ENCODE assay signal across 8 cellular contexts in the genomic region with DNA sequence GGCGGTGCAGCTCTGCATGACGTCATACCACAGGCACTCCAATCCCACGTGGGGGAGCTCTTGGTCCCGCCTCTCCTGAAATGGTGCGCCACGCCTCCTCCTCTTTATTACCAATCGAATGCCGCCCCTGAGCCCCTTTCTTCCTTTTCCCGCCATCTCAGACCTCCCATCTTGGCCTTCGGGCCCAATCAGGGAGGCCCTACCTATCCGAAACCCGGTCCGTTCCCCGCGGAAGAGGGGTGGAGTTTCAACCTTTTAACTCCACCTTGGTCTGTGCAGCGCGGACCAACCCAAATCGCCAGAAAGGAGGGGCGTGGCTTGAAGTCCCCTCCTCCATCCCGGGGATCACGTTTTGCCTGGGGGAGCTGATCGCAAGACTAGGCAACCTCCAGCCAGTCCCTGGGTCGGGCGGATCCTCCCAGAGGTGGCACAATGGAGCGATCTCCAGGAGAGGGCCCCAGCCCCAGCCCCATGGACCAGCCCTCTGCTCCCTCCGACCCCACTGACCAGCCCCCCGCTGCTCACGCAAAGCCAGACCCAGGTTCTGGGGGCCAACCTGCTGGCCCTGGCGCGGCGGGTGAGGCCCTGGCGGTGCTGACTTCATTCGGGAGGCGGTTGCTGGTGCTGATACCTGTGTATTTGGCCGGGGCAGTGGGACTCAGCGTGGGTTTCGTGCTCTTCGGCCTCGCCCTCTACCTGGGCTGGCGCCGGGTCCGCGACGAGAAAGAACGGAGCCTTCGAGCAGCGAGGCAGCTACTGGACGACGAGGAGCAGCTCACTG. TPM values are rescaled to one million over a fixed set of nuclear protein-coding genes. Genes with fewer than 3 reads are reported as not detected.
A peak's percentile ranks its signal among the peaks of the same experiment; 100 is the strongest.
DNase-seq lines count a peak whose midpoint lies in the region; ATAC-seq, FAIRE-seq and TF ChIP-seq lines count a peak whose summit lies in the region.

A gene with protein sequence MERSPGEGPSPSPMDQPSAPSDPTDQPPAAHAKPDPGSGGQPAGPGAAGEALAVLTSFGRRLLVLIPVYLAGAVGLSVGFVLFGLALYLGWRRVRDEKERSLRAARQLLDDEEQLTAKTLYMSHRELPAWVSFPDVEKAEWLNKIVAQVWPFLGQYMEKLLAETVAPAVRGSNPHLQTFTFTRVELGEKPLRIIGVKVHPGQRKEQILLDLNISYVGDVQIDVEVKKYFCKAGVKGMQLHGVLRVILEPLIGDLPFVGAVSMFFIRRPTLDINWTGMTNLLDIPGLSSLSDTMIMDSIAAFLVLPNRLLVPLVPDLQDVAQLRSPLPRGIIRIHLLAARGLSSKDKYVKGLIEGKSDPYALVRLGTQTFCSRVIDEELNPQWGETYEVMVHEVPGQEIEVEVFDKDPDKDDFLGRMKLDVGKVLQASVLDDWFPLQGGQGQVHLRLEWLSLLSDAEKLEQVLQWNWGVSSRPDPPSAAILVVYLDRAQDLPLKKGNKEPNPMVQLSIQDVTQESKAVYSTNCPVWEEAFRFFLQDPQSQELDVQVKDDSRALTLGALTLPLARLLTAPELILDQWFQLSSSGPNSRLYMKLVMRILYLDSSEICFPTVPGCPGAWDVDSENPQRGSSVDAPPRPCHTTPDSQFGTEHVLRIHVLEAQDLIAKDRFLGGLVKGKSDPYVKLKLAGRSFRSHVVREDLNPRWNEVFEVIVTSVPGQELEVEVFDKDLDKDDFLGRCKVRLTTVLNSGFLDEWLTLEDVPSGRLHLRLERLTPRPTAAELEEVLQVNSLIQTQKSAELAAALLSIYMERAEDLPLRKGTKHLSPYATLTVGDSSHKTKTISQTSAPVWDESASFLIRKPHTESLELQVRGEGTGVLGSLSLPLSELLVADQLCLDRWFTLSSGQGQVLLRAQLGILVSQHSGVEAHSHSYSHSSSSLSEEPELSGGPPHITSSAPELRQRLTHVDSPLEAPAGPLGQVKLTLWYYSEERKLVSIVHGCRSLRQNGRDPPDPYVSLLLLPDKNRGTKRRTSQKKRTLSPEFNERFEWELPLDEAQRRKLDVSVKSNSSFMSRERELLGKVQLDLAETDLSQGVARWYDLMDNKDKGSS (plus strand): TSS at position 380 of the 781 bp plus-strand sequence. CDS start 53 bp downstream, at position 433.

- H3K9me3 ChIP-seq in trophoblast cell (ENCODE audit: insufficient read depth, low read depth, low read length) (no peaks in the 10 kb centered on the region), transverse colon (no peaks in the 10 kb centered on the region)

- H3K14ac ChIP-seq in trophoblast cell (ENCODE audit: low read length), result peak within 1 kb of the TSS; percentile 97

- H3K27ac Mint-ChIP-seq in T-cell, result peak within 1 kb of the TSS; percentile 97

- no peak for TF ChIP-seq EP300 in transverse colon (IDR thresholded peaks at IDR 0.05; ENCODE audit: low read depth)

- no peak within 1 kb of the TSS for H3K23ac ChIP-seq in trophoblast cell (ENCODE audit: low read length)

- peak within 1 kb of the TSS; percentile 68 for H3K4ac ChIP-seq in trophoblast cell (ENCODE audit: low read depth, low read length)

- H2AFZ ChIP-seq in trophoblast cell (ENCODE audit: insufficient read depth, low read length, poor library complexity), result peak within 1 kb of the TSS; percentile 85

- no peaks in the 10 kb centered on the region for H3K9me3 Mint-ChIP-seq in T-cell

- H4K91ac ChIP-seq in trophoblast cell (ENCODE audit: low read depth, low read length), result peak within 1 kb of the TSS; percentile 85

- intact Hi-C loops in cardiac septum (cut with DNase I), result loop anchor here (2.0 to 10.0 kb wide), 3 partner anchors 25 to 337 kb away; a partner anchor contains a TSS
- intact Hi-C loops in transverse colon (cut with DNase I; ENCODE audit: low total_unique reads), result loop anchor here (2.0 kb wide), 1 partner anchor 31 kb away; a partner anchor contains a TSS

- peak; percentile 96 for DNase-seq in GM12891 (ENCODE audit: insufficient read length, low spot score)
- DNase-seq in NCI-H1436 treated with DMSO at 0.1 percent for 48 hours (lab: John Stamatoyannopoulos, UW), result peak; percentile 98
- DNase-seq in T-cell, result peak; percentile 88 to 99 (median 98)
- peak; percentile 99 for DNase-seq in cardiac septum (ENCODE audit: low spot score)
- peak; percentile 100 for DNase-seq in trophoblast cell
- DNase-seq in transverse colon, result peak; percentile 99

- TF ChIP-seq CTCF in transverse colon (IDR thresholded peaks at IDR 0.05), result peak in 1 of 5 experiments; percentile 10

- POLR2A ChIA-PET in T-cell (lab: Charles Lee), result interaction anchor here (0.5 to 1.8 kb wide), 11 partner anchors 10 to 321 kb away, joined by 3 to 33 read pairs (median 4); a partner anchor contains a TSS

- H2BK5ac ChIP-seq in trophoblast cell (ENCODE audit: low read depth, low read length, poor library complexity), result peak within 1 kb of the TSS; percentile 62

- H4K8ac ChIP-seq in trophoblast cell (ENCODE audit: low read depth, low read length), result peak within 1 kb of the TSS; percentile 86

- H3K4me1 ChIP-seq in trophoblast cell (ENCODE audit: control insufficient read depth in 1 of 2, insufficient read depth in 2 of 2, low read length in 2 of 2), result peaks cover 11 to 12% of the 10 kb centered on the region in 2 experiments
- peaks cover 16 to 41% (median 32%) of the 10 kb centered on the region in 4 donors for H3K4me1 ChIP-seq in transverse colon

- CTCF ChIA-PET in T-cell (lab: Charles Lee), result interaction anchor here (0.6 to 5.8 kb wide), 22 partner anchors 10 to 446 kb away, joined by 3 to 65 read pairs (median 4); a partner anchor contains a TSS

- WGBS in adipose tissue, 3 donors, result 0 to 1% (median 0%) methylated on average over 48 to 49 of the region's 49 CpGs
- WGBS in trophoblast cell (ENCODE audit: extremely low coverage, insufficient coverage, insufficient read length), result no CpG with 5 or more reads among the region's 49 CpGs
- WGBS in transverse colon (ENCODE audit: low coverage in 1 of 2), 2 donors, result 0 to 1% methylated on average over 3 to 22 of the region's 49 CpGs

- H3K4me2 ChIP-seq in trophoblast cell (ENCODE audit: low read length), result peak within 1 kb of the TSS; percentile 94

- peak within 1 kb of the TSS; percentile 94 for H3K18ac ChIP-seq in trophoblast cell (ENCODE audit: low read length)

- TF ChIP-seq POLR2A in GM12891 (IDR thresholded peaks at IDR 0.05; ENCODE audit: low read depth, low read length) (peak; percentile 48), transverse colon (IDR thresholded peaks at IDR 0.05) (peak; percentile 97)

- H3K27me3 ChIP-seq in trophoblast cell (ENCODE audit: insufficient read depth, low read length) (no peaks in the 10 kb centered on the region), transverse colon (no peaks in the 10 kb centered on the region)

- ATAC-seq in HG02840 (IDR thresholded peaks at IDR 0.05; ENCODE audit: low FRiP score, unreplicated experiment), result peak; percentile 88
- ATAC-seq in T-cell (replicated peaks in 1 of 4), result peak; percentile 86 to 91 (median 89)

- H3K79me2 ChIP-seq in trophoblast cell (ENCODE audit: control insufficient read depth, insufficient read depth, low read length, poor library complexity), result peaks cover 7% of the 10 kb centered on the region

- peak within 1 kb of the TSS; percentile 83 for H3K9ac ChIP-seq in trophoblast cell (ENCODE audit: low read length)

- peak within 1 kb of the TSS; percentile 65 for H2BK120ac ChIP-seq in trophoblast cell (ENCODE audit: insufficient read depth, low read length, poor library complexity)

- H3K4me3 Mint-ChIP-seq in T-cell, result peak within 1 kb of the TSS; percentile 97 to 99 (median 98)

- H3K27ac ChIP-seq in adipose tissue (ENCODE audit: low read depth, low read length) (no peak within 1 kb of the TSS), trophoblast cell (ENCODE audit: low read depth, low read length) (peak within 1 kb of the TSS; percentile 63), transverse colon (peak within 1 kb of the TSS; percentile 92 to 98 (median 94))

- H3K27me3 Mint-ChIP-seq in T-cell, result no peaks in the 10 kb centered on the region

- H3K4me1 Mint-ChIP-seq in T-cell, result peaks cover 67 to 74% (median 72%) of the 10 kb centered on the region in 3 donors

- peak; percentile 90 for FAIRE-seq in GM12891 (lab: Jason Lieb, UNC)

- peak within 1 kb of the TSS; percentile 30 for H2BK12ac ChIP-seq in trophoblast cell (ENCODE audit: low read length)

- H4K12ac ChIP-seq in trophoblast cell (ENCODE audit: low read depth, low read length), result peak within 1 kb of the TSS; percentile 58

- in situ Hi-C loops in transverse colon (cut with MboI; ENCODE audit: low pct_ligation_motif_present in 1 of 4, low pct_unique_long_range_greater_than_20kb in 1 of 4, low sequenced_read_pairs in 3 of 4), result loop anchor here in 1 of 4 donors (10.0 kb wide), 1 partner anchor 57 kb away; a partner anchor contains a TSS

- peaks cover 9% of the 10 kb centered on the region for H3K79me1 ChIP-seq in trophoblast cell (ENCODE audit: low read length)

- H3K4me3 ChIP-seq in trophoblast cell (ENCODE audit: low read depth, low read length) (peak within 1 kb of the TSS; percentile 87), transverse colon (peak within 1 kb of the TSS; percentile 45 to 85 (median 76))

- H3K36me3 Mint-ChIP-seq in T-cell, result peaks cover 33% of the 10 kb centered on the region

- H2AK5ac ChIP-seq in trophoblast cell (ENCODE audit: low read length), result peak within 1 kb of the TSS; percentile 70

- H3K36me3 ChIP-seq in trophoblast cell (ENCODE audit: control insufficient read depth in 1 of 2, insufficient read depth in 2 of 2, low read length in 2 of 2), result peaks cover 16 to 26% of the 10 kb centered on the region in 2 experiments
- peaks cover 0 to 16% (median 5%) of the 10 kb centered on the region in 4 donors for H3K36me3 ChIP-seq in transverse colon

TF ChIP-seq in GM12891, 5 proteins besides CTCF, POLR2A, EP300 and RAD21:
- TF ChIP-seq PAX5 (IDR thresholded peaks at IDR 0.05; ENCODE audit: insufficient read depth, low read length, severe bottlenecking) (no peak), TAF1 (IDR thresholded peaks at IDR 0.05; ENCODE audit: low read depth, low read length) (no peak), POLR2AphosphoS5 (IDR thresholded peaks at IDR 0.05; ENCODE audit: low read depth, low read length) (0 out of 2 replicates have a peak, but pooled peaks have one; percentile 1)

RNA-seq across cellular contexts. Expression of the gene that starts here (rescaled TPM):
- polyA plus RNA-seq in GM12891 (2012; ENCODE audit: low read depth, missing spikeins), result 39.7 TPM
- total RNA-seq in T-cell (100 to 1,000 TPM; 181 to 298 (median 276) TPM), cardiac septum (36.2 TPM), transverse colon (100 to 1,000 TPM in 2 of 4 donors, 10 to 100 TPM in 2; 94.2 to 133 (median 97.9) TPM)
- 100 to 1,000 TPM in 1 of 3 donors, 10 to 100 TPM in 2; 61.4 to 304 (median 94.5) TPM for polyA plus RNA-seq in adipose tissue
- 56.2 and 64.3 TPM in 2 replicates for polyA plus RNA-seq in trophoblast cell (2013)
